8 cellular contexts compared by ENCODE assay signal in the genomic region with DNA sequence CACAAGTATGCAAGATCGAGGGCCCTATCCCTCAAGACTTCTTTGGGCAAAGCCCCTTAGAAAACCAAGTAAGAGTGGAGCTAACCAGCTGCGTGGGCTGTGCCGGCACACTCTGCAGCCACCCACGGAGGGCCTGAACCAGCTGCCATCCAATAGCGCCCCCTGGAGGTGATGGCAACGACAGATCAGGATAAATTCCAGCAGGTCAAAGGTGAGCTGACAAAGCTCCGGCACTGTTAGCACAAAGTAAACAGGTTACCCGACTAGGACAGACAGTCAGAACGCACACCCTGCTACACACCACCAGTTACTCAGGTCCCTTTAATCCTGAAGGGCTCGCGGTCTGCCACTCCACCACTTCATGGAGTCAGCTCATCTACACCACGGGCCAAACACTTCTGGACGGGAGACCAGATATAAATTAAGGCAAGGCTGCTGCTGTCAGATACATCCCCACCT. TPM values are rescaled to one million over a fixed set of nuclear protein-coding genes. Genes with fewer than 3 reads are reported as not detected.
DNase-seq lines count a peak whose midpoint lies in the region; ATAC-seq, FAIRE-seq and TF ChIP-seq lines count a peak whose summit lies in the region.

No MANE protein-coding gene starts in this region.

- in situ Hi-C loops in Caki2 (cut with HindIII; ENCODE audit: low pct_unique_long_range_greater_than_20kb, low sequenced_read_pairs) (no loop called here), astrocyte of the spinal cord (cut with HindIII; ENCODE audit: low sequenced_read_pairs) (no loop called here)

- no peak for FAIRE-seq in HTR-8/SVneo (lab: Jason Lieb, UNC)

- DNase-seq in Caki2 (ENCODE audit: low read depth), result peak; percentile 31
- DNase-seq in HTR-8/SVneo (ENCODE audit: insufficient read length, low spot score), result peak; percentile 66
- peak; percentile 30 for DNase-seq in T-helper 22 cell (ENCODE audit: low read depth)
- peak; percentile 14 for DNase-seq in astrocyte of the spinal cord (ENCODE audit: low read depth, low spot score)
- peak; percentile 92 for DNase-seq in islet precursor cell
- peak; percentile 81 to 83 for DNase-seq in stimulated activated CD4-positive, alpha-beta T cell treated with anti-CD3 and anti-CD28 coated beads, Interleukin-2, amount 100 ng/mL, for 24 hours

- peak; percentile 72 for TF ChIP-seq CTCF in astrocyte of the spinal cord (IDR thresholded peaks at IDR 0.05; ENCODE audit: low read depth, low read length)

- no peak overlapping the region for H3K4me3 ChIP-seq in astrocyte of the spinal cord (ENCODE audit: low read depth, low read length)

- ATAC-seq in GM18517 (IDR thresholded peaks at IDR 0.05; ENCODE audit: unreplicated experiment) (no peak), HG03571 (IDR thresholded peaks at IDR 0.05; ENCODE audit: unreplicated experiment) (no peak)

RNA-seq across cellular contexts. Expression of a gene that starts 4.9 kb away (rescaled TPM):
- 2.2 and 3.1 TPM in 2 replicates for total RNA-seq in Caki2 (2014; rRNA removed; shearing (Covaris generic); ENCODE audit: low replicate concordance)

RNA-seq across cellular contexts. Expression of a gene that starts 14.9 kb away (rescaled TPM):
- not detected in 2 replicates for total RNA-seq in Caki2 (2014; rRNA removed; shearing (Covaris generic); ENCODE audit: low replicate concordance)

RNA-seq across cellular contexts. Expression of a gene that starts 44.1 kb away (rescaled TPM):
- total RNA-seq in Caki2 (2014; rRNA removed; shearing (Covaris generic); ENCODE audit: low replicate concordance), result not detected in 2 replicates

RNA-seq across cellular contexts. Expression of a gene that starts 48.5 kb away (rescaled TPM):
- not detected in 2 replicates for total RNA-seq in Caki2 (2014; rRNA removed; shearing (Covaris generic); ENCODE audit: low replicate concordance)

Comparison
In these comparisons a context has a peak if more than half of its experiments do, and no peak if none do; other contexts are left out.
1. DNase-seq: peak in every context shown above with its lines; median percentile 92 in islet precursor cell; 82 in stimulated activated CD4-positive, alpha-beta T cell treated with anti-CD3 and anti-CD28 coated beads, Interleukin-2, amount 100 ng/mL, for 24 hours; 66 in HTR-8/SVneo; 31 in Caki2; 30 in T-helper 22 cell; 14 in astrocyte of the spinal cord.